13 cellular contexts compared by ENCODE assay signal in genomic region chr5:179794171-179794570, GRCh38. TPM values are rescaled to one million over a fixed set of nuclear protein-coding genes. Genes with fewer than 3 reads are reported as not detected.
DNase-seq lines count a peak whose midpoint lies in the region; ATAC-seq and TF ChIP-seq lines count a peak whose summit lies in the region.
"Had no signal": no experiment of that assay in that cellular context is flagged by ENCODE, and none has a peak within 500 bp of the region (broad histone marks: within the 10 kb centered on the region; RNA-seq: fewer than 3 reads in every experiment).

No MANE protein-coding gene starts in this region.

- POLR2A ChIA-PET in activated naive CD8-positive, alpha-beta T cell treated with anti-CD3 and anti-CD28 coated beads, Interleukin-2, amount 10 ng/mL, durations not matched to agents 7 days and 5 days (lab: Charles Lee), result interaction anchor here (0.9 to 3.4 kb wide), 7 partner anchors 10 to 62 kb away, joined by 3 to 13 read pairs (median 3); partner anchors contain the start of genes MAML1 and SQSTM1

- no peak for TF ChIP-seq CTCF in transverse colon (IDR thresholded peaks at IDR 0.05)

- DNase-seq in activated naive CD8-positive, alpha-beta T cell treated with anti-CD3 and anti-CD28 coated beads, Interleukin-2, amount 10 ng/mL, durations not matched to agents 7 days and 5 days, result no peak
- no peak for DNase-seq in activated naive CD8-positive, alpha-beta T cell treated with anti-CD3 and anti-CD28 coated beads for 36 hours
- no peak for DNase-seq in central memory CD8-positive, alpha-beta T cell (ENCODE audit: low spot score in 2 of 2)
- no peak for DNase-seq in natural killer cell treated with Interleukin-12 subunit alpha and Interleukin-12 subunit beta and Interleukin-15 and Interleukin-18, amount 100 ng/mL, for 72 hours (ENCODE audit: low spot score)
- DNase-seq in transverse colon, result no peak
- DNase-seq in NCI-H446 (lab: John Stamatoyannopoulos, UW), result no peak
- no peak for DNase-seq in C1 segment of cervical spinal cord (lab: John Stamatoyannopoulos, UW)
- DNase-seq: NCI-H1436 treated with DMSO at 0.1 percent for 48 hours; stimulated activated CD4-positive, alpha-beta T cell treated with anti-CD3 and anti-CD28 coated beads, Interleukin-1b, Interleukin-23, amount 100 ng/mL, for 48 hours; trophoblast cell; WERI-Rb-1 had no signal

- no peak for TF ChIP-seq EP300 in transverse colon (IDR thresholded peaks at IDR 0.05; ENCODE audit: low read depth)

- peak overlapping the region; percentile 63 for H3K27ac Mint-ChIP-seq in activated naive CD8-positive, alpha-beta T cell treated with anti-CD3 and anti-CD28 coated beads, Interleukin-2, amount 10 ng/mL, durations not matched to agents 7 days and 5 days
- no peak overlapping the region for H3K27ac Mint-ChIP-seq in activated naive CD8-positive, alpha-beta T cell treated with anti-CD3 and anti-CD28 coated beads for 36 hours
- H3K27ac Mint-ChIP-seq in central memory CD8-positive, alpha-beta T cell (ENCODE audit: low read depth), result peak overlapping the region; percentile 92
- no peak overlapping the region for H3K27ac Mint-ChIP-seq in natural killer cell treated with Interleukin-12 subunit alpha and Interleukin-12 subunit beta and Interleukin-15 and Interleukin-18, amount 100 ng/mL, for 72 hours

- no peak overlapping the region for H3K4me3 ChIP-seq in transverse colon

- peaks cover 4% of the 10 kb centered on the region for H3K36me3 Mint-ChIP-seq in activated naive CD8-positive, alpha-beta T cell treated with anti-CD3 and anti-CD28 coated beads, Interleukin-2, amount 10 ng/mL, durations not matched to agents 7 days and 5 days
- H3K36me3 Mint-ChIP-seq in activated naive CD8-positive, alpha-beta T cell treated with anti-CD3 and anti-CD28 coated beads for 36 hours, result peaks cover 4% of the 10 kb centered on the region
- H3K36me3 Mint-ChIP-seq in central memory CD8-positive, alpha-beta T cell (ENCODE audit: insufficient read depth), result peaks cover 19% of the 10 kb centered on the region
- peaks cover 5% of the 10 kb centered on the region for H3K36me3 Mint-ChIP-seq in natural killer cell treated with Interleukin-12 subunit alpha and Interleukin-12 subunit beta and Interleukin-15 and Interleukin-18, amount 100 ng/mL, for 72 hours

- intact Hi-C loops in transverse colon (cut with DNase I; ENCODE audit: low total_unique reads), result no loop called here

- in situ Hi-C loops in transverse colon (cut with MboI; ENCODE audit: low pct_ligation_motif_present in 1 of 4, low pct_unique_long_range_greater_than_20kb in 1 of 4, low sequenced_read_pairs in 3 of 4), result no loop called here

- 60 to 73% methylated on average over 1 to 3 of the region's 3 CpGs for WGBS in transverse colon (ENCODE audit: low coverage in 1 of 2), 2 donors

- ATAC-seq in activated naive CD8-positive, alpha-beta T cell treated with anti-CD3 and anti-CD28 coated beads, Interleukin-2, amount 10 ng/mL, durations not matched to agents 7 days and 5 days (ENCODE audit: low read depth), result no peak
- ATAC-seq in central memory CD8-positive, alpha-beta T cell (replicated peaks; ENCODE audit: extremely low read depth, poor library complexity, severe bottlenecking), result no peak
- no peak for ATAC-seq in natural killer cell treated with Interleukin-12 subunit alpha and Interleukin-12 subunit beta and Interleukin-15 and Interleukin-18, amount 100 ng/mL, for 72 hours
- no peak for ATAC-seq in GM21529 (IDR thresholded peaks at IDR 0.05; ENCODE audit: unreplicated experiment)

- peak overlapping the region; percentile 61 for H3K4me3 Mint-ChIP-seq in activated naive CD8-positive, alpha-beta T cell treated with anti-CD3 and anti-CD28 coated beads, Interleukin-2, amount 10 ng/mL, durations not matched to agents 7 days and 5 days
- H3K4me3 Mint-ChIP-seq in activated naive CD8-positive, alpha-beta T cell treated with anti-CD3 and anti-CD28 coated beads for 36 hours, result no peak overlapping the region
- H3K4me3 Mint-ChIP-seq in central memory CD8-positive, alpha-beta T cell, result peak overlapping the region; percentile 69
- H3K4me3 Mint-ChIP-seq in natural killer cell treated with Interleukin-12 subunit alpha and Interleukin-12 subunit beta and Interleukin-15 and Interleukin-18, amount 100 ng/mL, for 72 hours, result peak overlapping the region; percentile 70

- no peaks in the 10 kb centered on the region for H3K9me3 ChIP-seq in transverse colon

- H3K9me3 Mint-ChIP-seq in activated naive CD8-positive, alpha-beta T cell treated with anti-CD3 and anti-CD28 coated beads, Interleukin-2, amount 10 ng/mL, durations not matched to agents 7 days and 5 days, result peaks cover 2% of the 10 kb centered on the region
- no peaks in the 10 kb centered on the region for H3K9me3 Mint-ChIP-seq in activated naive CD8-positive, alpha-beta T cell treated with anti-CD3 and anti-CD28 coated beads for 36 hours
- H3K9me3 Mint-ChIP-seq in central memory CD8-positive, alpha-beta T cell, result no peaks in the 10 kb centered on the region
- H3K9me3 Mint-ChIP-seq in natural killer cell treated with Interleukin-12 subunit alpha and Interleukin-12 subunit beta and Interleukin-15 and Interleukin-18, amount 100 ng/mL, for 72 hours, result no peaks in the 10 kb centered on the region
- H3K9me3 Mint-ChIP-seq: activated naive CD4-positive, alpha-beta T cell treated with anti-CD3 and anti-CD28 coated beads, Interleukin-2, amount 50 U/mL, for 72 hours had no signal

- H3K36me3 ChIP-seq in transverse colon, result peaks cover 0 to 17% (median 8%) of the 10 kb centered on the region in 4 donors
- H3K36me3 ChIP-seq: WERI-Rb-1 had no signal

- no peaks in the 10 kb centered on the region for H3K27me3 ChIP-seq in transverse colon

- no peak for TF ChIP-seq POLR2A in transverse colon (IDR thresholded peaks at IDR 0.05)

- peaks cover 23% of the 10 kb centered on the region for H3K4me1 Mint-ChIP-seq in activated naive CD8-positive, alpha-beta T cell treated with anti-CD3 and anti-CD28 coated beads, Interleukin-2, amount 10 ng/mL, durations not matched to agents 7 days and 5 days
- H3K4me1 Mint-ChIP-seq in activated naive CD8-positive, alpha-beta T cell treated with anti-CD3 and anti-CD28 coated beads for 36 hours, result peaks cover 21% of the 10 kb centered on the region
- peaks cover 34% of the 10 kb centered on the region for H3K4me1 Mint-ChIP-seq in central memory CD8-positive, alpha-beta T cell
- peaks cover 23 to 26% of the 10 kb centered on the region in 2 donors for H3K4me1 Mint-ChIP-seq in natural killer cell treated with Interleukin-12 subunit alpha and Interleukin-12 subunit beta and Interleukin-15 and Interleukin-18, amount 100 ng/mL, for 72 hours (ENCODE audit: low read depth in 2 of 2)

- no peaks in the 10 kb centered on the region for H3K27me3 Mint-ChIP-seq in activated naive CD8-positive, alpha-beta T cell treated with anti-CD3 and anti-CD28 coated beads, Interleukin-2, amount 10 ng/mL, durations not matched to agents 7 days and 5 days
- H3K27me3 Mint-ChIP-seq in activated naive CD8-positive, alpha-beta T cell treated with anti-CD3 and anti-CD28 coated beads for 36 hours, result no peaks in the 10 kb centered on the region
- H3K27me3 Mint-ChIP-seq in central memory CD8-positive, alpha-beta T cell, result no peaks in the 10 kb centered on the region
- H3K27me3 Mint-ChIP-seq in natural killer cell treated with Interleukin-12 subunit alpha and Interleukin-12 subunit beta and Interleukin-15 and Interleukin-18, amount 100 ng/mL, for 72 hours, result no peaks in the 10 kb centered on the region

- peaks cover 19 to 46% (median 29%) of the 10 kb centered on the region in 4 donors for H3K4me1 ChIP-seq in transverse colon

- peak overlapping the region in 3 of 4 donors; percentile 32 to 91 (median 57) for H3K27ac ChIP-seq in transverse colon
- H3K27ac ChIP-seq: WERI-Rb-1 had no signal

RNA-seq across cellular contexts. Expression of gene LTC4S, which starts 0.4 kb away (rescaled TPM):
- total RNA-seq in activated naive CD8-positive, alpha-beta T cell treated with anti-CD3 and anti-CD28 coated beads, Interleukin-2, amount 10 ng/mL, durations not matched to agents 7 days and 5 days, result 1 to 10 TPM; 5.7 to 6.3 TPM
- under 1 TPM in 1 of 2 experiments, not detected in 1; 0.29 TPM for total RNA-seq in activated naive CD8-positive, alpha-beta T cell treated with anti-CD3 and anti-CD28 coated beads for 36 hours
- 1 to 10 TPM; 2.9 to 4.0 TPM for total RNA-seq in natural killer cell treated with Interleukin-12 subunit alpha and Interleukin-12 subunit beta and Interleukin-15 and Interleukin-18, amount 100 ng/mL, for 72 hours
- total RNA-seq in transverse colon, result 1 to 10 TPM in 3 of 4 donors, not detected in 1; 3.0 to 3.8 (median 3.2) TPM

RNA-seq across cellular contexts. Expression of gene MGAT4B, which starts 12.5 kb away (rescaled TPM):
- 100 to 1,000 TPM; 118 TPM for total RNA-seq in activated naive CD8-positive, alpha-beta T cell treated with anti-CD3 and anti-CD28 coated beads, Interleukin-2, amount 10 ng/mL, durations not matched to agents 7 days and 5 days
- total RNA-seq in activated naive CD8-positive, alpha-beta T cell treated with anti-CD3 and anti-CD28 coated beads for 36 hours, result 10 to 100 TPM; 67.9 to 71.5 TPM
- 100 to 1,000 TPM in 1 of 2 donors, 10 to 100 TPM in 1; 73.2 to 105 TPM for total RNA-seq in natural killer cell treated with Interleukin-12 subunit alpha and Interleukin-12 subunit beta and Interleukin-15 and Interleukin-18, amount 100 ng/mL, for 72 hours
- total RNA-seq in transverse colon, result 1,000 to 10,000 TPM in 1 of 4 donors, 100 to 1,000 TPM in 3; 495 to 1,114 (median 787) TPM

RNA-seq across cellular contexts. Expression of gene SQSTM1, which starts 26.5 kb away (rescaled TPM):
- 100 to 1,000 TPM; 196 to 216 TPM for total RNA-seq in activated naive CD8-positive, alpha-beta T cell treated with anti-CD3 and anti-CD28 coated beads, Interleukin-2, amount 10 ng/mL, durations not matched to agents 7 days and 5 days
- total RNA-seq in activated naive CD8-positive, alpha-beta T cell treated with anti-CD3 and anti-CD28 coated beads for 36 hours, result 100 to 1,000 TPM; 111 to 117 TPM
- 100 to 1,000 TPM; 218 to 332 TPM for total RNA-seq in natural killer cell treated with Interleukin-12 subunit alpha and Interleukin-12 subunit beta and Interleukin-15 and Interleukin-18, amount 100 ng/mL, for 72 hours
- 100 to 1,000 TPM; 250 to 620 (median 432) TPM for total RNA-seq in transverse colon

Comparison
In these comparisons a context has a peak if more than half of its experiments do, and no peak if none do; other contexts are left out.
1. H3K27ac Mint-ChIP-seq: peak in activated naive CD8-positive, alpha-beta T cell treated with anti-CD3 and anti-CD28 coated beads, Interleukin-2, amount 10 ng/mL, durations not matched to agents 7 days and 5 days (single experiment) and central memory CD8-positive, alpha-beta T cell (single experiment); none in activated naive CD8-positive, alpha-beta T cell treated with anti-CD3 and anti-CD28 coated beads for 36 hours (single experiment) and natural killer cell treated with Interleukin-12 subunit alpha and Interleukin-12 subunit beta and Interleukin-15 and Interleukin-18, amount 100 ng/mL, for 72 hours (0 of 2).
2. RNA of gene MGAT4B, which starts 12.5 kb away (total RNA-seq): 495 to 1,114 TPM in transverse colon; 118 TPM in activated naive CD8-positive, alpha-beta T cell treated with anti-CD3 and anti-CD28 coated beads, Interleukin-2, amount 10 ng/mL, durations not matched to agents 7 days and 5 days, 73.2 to 105 TPM in natural killer cell treated with Interleukin-12 subunit alpha and Interleukin-12 subunit beta and Interleukin-15 and Interleukin-18, amount 100 ng/mL, for 72 hours and 67.9 to 71.5 TPM in activated naive CD8-positive, alpha-beta T cell treated with anti-CD3 and anti-CD28 coated beads for 36 hours; every median in the first group is over 4 times any median in the second.